In genomic region chr17:38752930-38753506, GRCh38 we compare ENCODE assay signal across 8 cellular contexts. TPM values are rescaled to one million over a fixed set of nuclear protein-coding genes. Genes with fewer than 3 reads are reported as not detected.
DNase-seq lines count a peak whose midpoint lies in the region; ATAC-seq, FAIRE-seq and TF ChIP-seq lines count a peak whose summit lies in the region.

No MANE protein-coding gene starts in this region.

- H3K9me3 ChIP-seq in heart left ventricle, result no peaks in the 10 kb centered on the region
- no peaks in the 10 kb centered on the region for H3K9me3 ChIP-seq in gastroesophageal sphincter
- no peaks in the 10 kb centered on the region for H3K9me3 ChIP-seq in small intestine (ENCODE audit: control insufficient read depth, low read depth)

- ATAC-seq in heart left ventricle (peak in 2 of 4 donors; percentile 0 to 1), Right ventricle myocardium superior (ENCODE audit: poor library complexity) (no peak), SK-N-SH treated with all-trans-retinoic acid at 6 μM for 48 hours (peak; percentile 6), gastroesophageal sphincter (peak; percentile 4), HG02840 (IDR thresholded peaks at IDR 0.05; ENCODE audit: low FRiP score, unreplicated experiment) (no peak), HG03565 (IDR thresholded peaks at IDR 0.05; ENCODE audit: unreplicated experiment) (no peak)

- H3K4me1 ChIP-seq in heart left ventricle (peaks cover 0 to 58% (median 38%) of the 10 kb centered on the region in 12 donors), gastroesophageal sphincter (peaks cover 0 to 70% (median 17%) of the 10 kb centered on the region in 3 donors), small intestine (ENCODE audit: control insufficient read depth in 2 of 2, insufficient read depth in 1 of 2, low read depth in 1 of 2, low read length in 1 of 2) (peaks cover 7 to 8% of the 10 kb centered on the region in 2 donors)

- intact Hi-C loops in heart left ventricle (cut with DNase I), result loop anchor here in 6 of 10 donors (1.0 to 5.0 kb wide), 7 partner anchors 22 to 399 kb away; partner anchors contain the start of genes PIP4K2B (in 5 of the 6), CISD3 (in 2 of the 6), LASP1 (in 1 of the 6) and PLXDC1 (in 1 of the 6)
- intact Hi-C loops in Right ventricle myocardium superior (cut with DNase I), result loop anchor here (5.0 kb wide), 1 partner anchor 44 kb away; the partner anchor contains the start of gene PIP4K2B

- peaks cover 0 to 19% (median 0%) of the 10 kb centered on the region in 9 donors for H3K27me3 ChIP-seq in heart left ventricle
- no peaks in the 10 kb centered on the region for H3K27me3 ChIP-seq in gastroesophageal sphincter
- peaks cover 0 to 3% of the 10 kb centered on the region in 2 donors for H3K27me3 ChIP-seq in small intestine (ENCODE audit: control insufficient read depth in 2 of 2, insufficient read depth in 2 of 2, low read length in 2 of 2)

- 5 to 12% (median 6%) methylated on average over 15 to 32 of the region's 32 CpGs for WGBS in heart left ventricle, 4 donors
- WGBS in gastroesophageal sphincter (ENCODE audit: low coverage in 1 of 2), 2 donors, result 0 to 18% methylated on average over 8 to 14 of the region's 32 CpGs
- 2 to 5% (median 4%) methylated on average over 32 of the region's 32 CpGs for WGBS in small intestine, 3 donors

- FAIRE-seq in small intestine (lab: Jason Lieb, UNC), result no peak

- DNase-seq in heart left ventricle, result no peak
- DNase-seq in Right ventricle myocardium superior, result no peak
- DNase-seq in small intestine, result peak; percentile 48
- no peak for DNase-seq in DMS79 (lab: John Stamatoyannopoulos, UW)

- TF ChIP-seq POLR2A in heart left ventricle (IDR thresholded peaks at IDR 0.05) (no peak), gastroesophageal sphincter (IDR thresholded peaks at IDR 0.05) (no peak)

- peak overlapping the region; percentile 61 to 99 (median 94) for H3K4me3 ChIP-seq in heart left ventricle
- H3K4me3 ChIP-seq in gastroesophageal sphincter, result peak overlapping the region; percentile 93 to 94
- H3K4me3 ChIP-seq in small intestine (ENCODE audit: low read depth in 1 of 2, low read length in 2 of 2), result peak overlapping the region; percentile 73 to 79

- H3K36me3 ChIP-seq in heart left ventricle, result peaks cover 0 to 43% (median 38%) of the 10 kb centered on the region in 9 donors
- peaks cover 0 to 42% of the 10 kb centered on the region in 2 donors for H3K36me3 ChIP-seq in gastroesophageal sphincter
- peaks cover 5 to 10% of the 10 kb centered on the region in 2 donors for H3K36me3 ChIP-seq in small intestine (ENCODE audit: control insufficient read depth in 2 of 2, insufficient read depth in 2 of 2, low read length in 2 of 2)

- no peak for TF ChIP-seq CTCF in heart left ventricle (IDR thresholded peaks at IDR 0.05)
- TF ChIP-seq CTCF in gastroesophageal sphincter (IDR thresholded peaks at IDR 0.05), result peak in 1 of 4 experiments; percentile 23

- TF ChIP-seq EP300 in gastroesophageal sphincter (IDR thresholded peaks at IDR 0.05), result no peak

- H3K27ac ChIP-seq in heart left ventricle (peak overlapping the region; percentile 37 to 99 (median 92)), gastroesophageal sphincter (peak overlapping the region; percentile 77 to 95 (median 90)), small intestine (ENCODE audit: low read depth in 1 of 2, low read length in 1 of 2) (peak overlapping the region; percentile 63 to 85)

TF ChIP-seq in SK-N-SH treated with all-trans-retinoic acid at 6 μM for 48 hours, 23 proteins besides CTCF, POLR2A, EP300 and RAD21 (continues in another document):
- TF ChIP-seq OSR1 (CRISPR knock-in tag; IDR thresholded peaks at IDR 0.05) (no peak), POU6F1 (CRISPR knock-in tag; IDR thresholded peaks at IDR 0.05; ENCODE audit: borderline replicate concordance, low read depth) (no peak), ZFP3 (CRISPR knock-in tag; IDR thresholded peaks at IDR 0.05) (no peak), TSHZ2 (CRISPR knock-in tag; IDR thresholded peaks at IDR 0.05) (no peak), BACH2 (CRISPR knock-in tag; IDR thresholded peaks at IDR 0.05; ENCODE audit: borderline replicate concordance) (no peak), RARB (CRISPR knock-in tag; IDR thresholded peaks at IDR 0.05) (no peak), CREB5 (CRISPR knock-in tag; IDR thresholded peaks at IDR 0.05; ENCODE audit: low read depth) (no peak), ZNF565 (CRISPR knock-in tag; conservative IDR thresholded peaks at IDR 0.05; ENCODE audit: low read depth) (no peak)

RNA-seq across cellular contexts. Expression of gene PSMB3, which starts 0.5 kb away (rescaled TPM):
- 100 to 1,000 TPM; 145 to 305 (median 194) TPM for total RNA-seq in heart left ventricle
- 100 to 1,000 TPM; 298 to 304 TPM for polyA plus RNA-seq in heart left ventricle
- total RNA-seq in Right ventricle myocardium superior, result 154 TPM
- total RNA-seq in gastroesophageal sphincter, result 100 to 1,000 TPM; 107 to 123 (median 117) TPM
- 100 to 1,000 TPM; 243 to 310 (median 253) TPM for polyA plus RNA-seq in small intestine

RNA-seq across cellular contexts. Expression of gene PCGF2, which starts 4.9 kb away (rescaled TPM):
- total RNA-seq in heart left ventricle (10 to 100 TPM in 7 of 9 donors, 1 to 10 TPM in 2; 3.8 to 26.3 (median 21.9) TPM), Right ventricle myocardium superior (22.2 TPM), gastroesophageal sphincter (10 to 100 TPM in 1 of 4 donors, 1 to 10 TPM in 3; 6.4 to 13.0 (median 9.7) TPM)
- polyA plus RNA-seq in heart left ventricle (10 to 100 TPM; 16.5 to 33.6 TPM), small intestine (10 to 100 TPM in 2 of 3 donors, 1 to 10 TPM in 1; 7.6 to 30.2 (median 16.7) TPM)

RNA-seq across cellular contexts. Expression of gene CISD3, which starts 22.9 kb away (rescaled TPM):
- total RNA-seq in heart left ventricle (10 to 100 TPM; 21.2 to 80.3 (median 65.4) TPM), Right ventricle myocardium superior (82.5 TPM), gastroesophageal sphincter (10 to 100 TPM in 2 of 4 donors, 1 to 10 TPM in 2; 8.5 to 14.9 (median 11.1) TPM)
- polyA plus RNA-seq in heart left ventricle (10 to 100 TPM; 61.4 to 65.1 TPM), small intestine (100 to 1,000 TPM; 128 to 186 (median 135) TPM)

RNA-seq across cellular contexts. Expression of gene PIP4K2B, which starts 46.3 kb away (rescaled TPM):
- total RNA-seq in heart left ventricle (10 to 100 TPM; 39.4 to 55.0 (median 48.5) TPM), Right ventricle myocardium superior (41.9 TPM), gastroesophageal sphincter (10 to 100 TPM; 43.9 to 80.3 (median 62.1) TPM)
- polyA plus RNA-seq in heart left ventricle (10 to 100 TPM; 23.3 to 38.9 TPM), small intestine (10 to 100 TPM in 1 of 3 donors, 1 to 10 TPM in 2; 4.9 to 19.6 (median 4.9) TPM)

RNA-seq across cellular contexts. Expression of gene MLLT6, which starts 47.9 kb away (rescaled TPM):
- total RNA-seq in heart left ventricle, result 10 to 100 TPM; 43.6 to 91.3 (median 68.3) TPM
- polyA plus RNA-seq in heart left ventricle, result 10 to 100 TPM; 35.2 to 71.1 TPM
- 71.9 TPM for total RNA-seq in Right ventricle myocardium superior
- total RNA-seq in gastroesophageal sphincter, result 100 to 1,000 TPM in 1 of 4 donors, 10 to 100 TPM in 3; 55.6 to 101 (median 77.9) TPM
- polyA plus RNA-seq in small intestine, result 10 to 100 TPM; 19.5 to 48.2 (median 30.0) TPM

Comparison
In these comparisons a context has a peak if more than half of its experiments do, and no peak if none do; other contexts are left out.
1. ATAC-seq: peak in SK-N-SH treated with all-trans-retinoic acid at 6 μM for 48 hours (single experiment) and gastroesophageal sphincter (single experiment); none in Right ventricle myocardium superior (single experiment), HG02840 (single experiment) and HG03565 (single experiment).
2. Peak in every context shown above with its lines, with median percentiles within 50 percentile points of each other: H3K27ac ChIP-seq and H3K4me3 ChIP-seq.